In genomic region chr7:2152646-2153045, GRCh38 we compare ENCODE assay signal across 24 cellular contexts.
"Had no signal": no experiment of that assay in that cellular context is flagged by ENCODE, and none has a peak within 500 bp of the region (broad histone marks: within the 10 kb centered on the region; RNA-seq: fewer than 3 reads in every experiment).

No MANE protein-coding gene starts in this region.

- H3K4me3 ChIP-seq: colonic mucosa, heart left ventricle, mucosa of descending colon, sigmoid colon, skin epidermis, stomach, thoracic aorta, uterus had no signal

- FAIRE-seq: endothelial cell of umbilical vein, islet of Langerhans had no signal

- DNase-seq: cerebellar nuclear complex; colonic mucosa; dermis blood vessel endothelial cell; endodermal cell; erythroblast; foreskin keratinocyte; hippocampal formation; mammary epithelial cell; mucosa of descending colon; naive thymus-derived CD8-positive, alpha-beta T cell; sigmoid colon; stimulated activated CD4-positive, alpha-beta T cell treated with anti-CD3 and anti-CD28 coated beads, Interleukin-2, amount 100 ng/mL, for 24 hours; stimulated activated CD4-positive, alpha-beta T cell treated with anti-CD3 and anti-CD28 coated beads, Interleukin-4, amount 100 ng/mL, for 4 hours; stimulated activated naive CD4-positive, alpha-beta T cell; stomach; substantia nigra; uterus had no signal

- H3K9me3 ChIP-seq: colonic mucosa, heart left ventricle, mucosa of descending colon, sigmoid colon, stomach, thoracic aorta, uterus had no signal

- H3K4me1 ChIP-seq: colonic mucosa, foreskin keratinocyte, parathyroid adenoma had no signal

- H3K27ac ChIP-seq: colonic mucosa, foreskin keratinocyte, heart left ventricle, parathyroid adenoma, sigmoid colon, skin epidermis, stomach, thoracic aorta, uterus had no signal

- ATAC-seq: foreskin keratinocyte; left lobe of liver; mucosa of descending colon; naive thymus-derived CD8-positive, alpha-beta T cell had no signal

- H3K36me3 ChIP-seq: colonic mucosa, uterus had no signal

- H3K9ac ChIP-seq: parathyroid adenoma had no signal

- H3K27me3 ChIP-seq: colonic mucosa, foreskin keratinocyte, heart left ventricle, sigmoid colon, stomach, uterus had no signal
